In the genomic region with DNA sequence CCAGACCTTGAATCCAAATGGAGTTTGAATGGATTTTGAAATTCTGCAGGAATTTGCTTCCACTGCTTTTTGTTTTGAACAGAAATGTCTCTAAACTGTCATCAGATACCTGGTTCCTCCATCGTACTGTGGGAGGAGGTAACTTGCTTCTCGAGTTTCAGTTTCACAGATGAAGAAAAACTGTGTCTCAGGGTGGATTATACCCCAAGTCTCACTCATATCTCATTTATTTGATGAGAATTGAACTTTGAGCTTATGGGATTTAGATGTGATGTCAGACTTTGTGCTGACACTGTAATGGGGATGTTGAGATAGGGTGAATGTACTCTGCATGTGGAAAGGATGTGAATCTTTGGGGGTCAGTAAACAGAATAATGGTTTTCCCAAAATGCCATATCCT, we compare ENCODE assay signal across 18 cellular contexts.
DNase-seq lines count a peak whose midpoint lies in the region; ATAC-seq and TF ChIP-seq lines count a peak whose summit lies in the region.
"Had no signal": no experiment of that assay in that cellular context is flagged by ENCODE, and none has a peak within 500 bp of the region (broad histone marks: within the 10 kb centered on the region; RNA-seq: fewer than 3 reads in every experiment).

No MANE protein-coding gene starts in this region.

- peak overlapping the region; percentile 56 for H3K4me3 ChIP-seq in CD4-positive, CD25-positive, alpha-beta regulatory T cell (ENCODE audit: low read depth, low read length)
- H3K4me3 ChIP-seq in MM.1S (ENCODE audit: low read length), result no peak overlapping the region
- H3K4me3 ChIP-seq in A673 (ENCODE audit: low read depth, low read length, poor library complexity, severe bottlenecking), result no peak overlapping the region
- H3K4me3 ChIP-seq: BLaER1 treated with 17β-estradiol and CSF1 and Interleukin-3, amounts not matched to agents 10 nM and 100 nM had no signal

- no peak for TF ChIP-seq CTCF in activated CD8-positive, alpha-beta T cell treated with anti-CD3 and anti-CD28 coated beads for 36 hours (IDR thresholded peaks at IDR 0.05)
- TF ChIP-seq CTCF in MM.1S (IDR thresholded peaks at IDR 0.05; ENCODE audit: low read length) (no peak), A673 (conservative IDR thresholded peaks at IDR 0.05; ENCODE audit: low read depth, low read length) (no peak)

- no peak overlapping the region for H3K9ac ChIP-seq in MM.1S (ENCODE audit: low read length)
- H3K9ac ChIP-seq: BLaER1 treated with 17β-estradiol and CSF1 and Interleukin-3, amounts not matched to agents 10 nM and 100 nM had no signal

- no peaks in the 10 kb centered on the region for H4K20me1 ChIP-seq in MM.1S (ENCODE audit: insufficient read depth, low read length)

- no peak overlapping the region for H3K4me3 Mint-ChIP-seq in activated CD8-positive, alpha-beta T cell treated with anti-CD3 and anti-CD28 coated beads for 36 hours
- no peak overlapping the region for H3K4me3 Mint-ChIP-seq in activated CD8-positive, alpha-beta T cell treated with anti-CD3 and anti-CD28 coated beads, Interleukin-2, amount 10 ng/mL, durations not matched to agents 7 days and 5 days
- H3K4me3 Mint-ChIP-seq in CD4-positive, CD25-positive, alpha-beta regulatory T cell, result peak overlapping the region in 2 of 4 donors; percentile 7 to 56
- H3K4me3 Mint-ChIP-seq in activated T-helper 17 cell treated with anti-CD3 and anti-CD28 coated beads, Interleukin-2, amount 50 U/mL, for 72 hours, result peak overlapping the region; percentile 9
- H3K4me3 Mint-ChIP-seq: CD8-positive, alpha-beta T cell; HFFc6 had no signal

- no peak for ATAC-seq in activated CD8-positive, alpha-beta T cell treated with anti-CD3 and anti-CD28 coated beads for 36 hours
- no peak for ATAC-seq in activated CD8-positive, alpha-beta T cell treated with anti-CD3 and anti-CD28 coated beads, Interleukin-2, amount 10 ng/mL, durations not matched to agents 7 days and 5 days
- no peak for ATAC-seq in CD4-positive, CD25-positive, alpha-beta regulatory T cell (ENCODE audit: low read depth in 2 of 2)
- ATAC-seq in activated T-helper 17 cell treated with anti-CD3 and anti-CD28 coated beads, Interleukin-2, amount 50 U/mL, for 72 hours (replicated peaks), result peak; percentile 49
- no peak for ATAC-seq in HG03135 (IDR thresholded peaks at IDR 0.05; ENCODE audit: unreplicated experiment)
- ATAC-seq: CD8-positive, alpha-beta T cell had no signal

- intact Hi-C loops in activated CD8-positive, alpha-beta T cell treated with anti-CD3 and anti-CD28 coated beads for 36 hours (cut with micrococcal nuclease), result no loop called here
- intact Hi-C loops in A673 (cut with micrococcal nuclease; ENCODE audit: unreplicated experiment), result no loop called here

- H3K27me3 Mint-ChIP-seq in activated CD8-positive, alpha-beta T cell treated with anti-CD3 and anti-CD28 coated beads for 36 hours, result no peaks in the 10 kb centered on the region
- H3K27me3 Mint-ChIP-seq in activated CD8-positive, alpha-beta T cell treated with anti-CD3 and anti-CD28 coated beads, Interleukin-2, amount 10 ng/mL, durations not matched to agents 7 days and 5 days (ENCODE audit: low read depth), result no peaks in the 10 kb centered on the region
- no peaks in the 10 kb centered on the region for H3K27me3 Mint-ChIP-seq in CD4-positive, CD25-positive, alpha-beta regulatory T cell
- no peaks in the 10 kb centered on the region for H3K27me3 Mint-ChIP-seq in activated T-helper 17 cell treated with anti-CD3 and anti-CD28 coated beads, Interleukin-2, amount 50 U/mL, for 72 hours

- H3K27ac Mint-ChIP-seq in activated CD8-positive, alpha-beta T cell treated with anti-CD3 and anti-CD28 coated beads for 36 hours, result peak overlapping the region; percentile 15
- no peak overlapping the region for H3K27ac Mint-ChIP-seq in activated CD8-positive, alpha-beta T cell treated with anti-CD3 and anti-CD28 coated beads, Interleukin-2, amount 10 ng/mL, durations not matched to agents 7 days and 5 days
- peak overlapping the region; percentile 7 to 26 (median 24) for H3K27ac Mint-ChIP-seq in CD4-positive, CD25-positive, alpha-beta regulatory T cell
- H3K27ac Mint-ChIP-seq in activated T-helper 17 cell treated with anti-CD3 and anti-CD28 coated beads, Interleukin-2, amount 50 U/mL, for 72 hours, result peak overlapping the region; percentile 50
- H3K27ac Mint-ChIP-seq: CD8-positive, alpha-beta T cell; HFFc6 had no signal

- peaks cover 4% of the 10 kb centered on the region; the same call in 1 of the 2 replicates for H3F3A ChIP-seq in MM.1S (ENCODE audit: insufficient read depth, low read length)

- peaks cover 18% of the 10 kb centered on the region for H3K79me2 ChIP-seq in MM.1S (ENCODE audit: low read length)

- H3K9me2 ChIP-seq in MM.1S (replicated peaks; ENCODE audit: insufficient read depth, low read length), result no peaks in the 10 kb centered on the region

- no peaks in the 10 kb centered on the region for H3K4me1 ChIP-seq in CD4-positive, CD25-positive, alpha-beta regulatory T cell (ENCODE audit: control insufficient read depth, insufficient read depth, low read length, poor library complexity, severe bottlenecking)
- H3K4me1 ChIP-seq in MM.1S (ENCODE audit: low read length) (peaks cover 13% of the 10 kb centered on the region), A673 (ENCODE audit: insufficient read depth, low read length, poor library complexity, severe bottlenecking) (no peaks in the 10 kb centered on the region)
- H3K4me1 ChIP-seq: BLaER1 treated with 17β-estradiol and CSF1 and Interleukin-3, amounts not matched to agents 10 nM and 100 nM had no signal

- H3K9me3 ChIP-seq in CD4-positive, CD25-positive, alpha-beta regulatory T cell (ENCODE audit: control insufficient read depth in 2 of 2, low read length in 2 of 2), result no peaks in the 10 kb centered on the region
- H3K9me3 ChIP-seq in MM.1S (replicated peaks; ENCODE audit: insufficient read depth, low read length), result no peaks in the 10 kb centered on the region
- H3K9me3 ChIP-seq in A673 (ENCODE audit: low read depth, low read length, poor library complexity, severe bottlenecking), result no peaks in the 10 kb centered on the region

- H3K36me3 Mint-ChIP-seq in activated CD8-positive, alpha-beta T cell treated with anti-CD3 and anti-CD28 coated beads for 36 hours (ENCODE audit: low read depth), result peaks cover 69% of the 10 kb centered on the region
- H3K36me3 Mint-ChIP-seq in activated CD8-positive, alpha-beta T cell treated with anti-CD3 and anti-CD28 coated beads, Interleukin-2, amount 10 ng/mL, durations not matched to agents 7 days and 5 days (ENCODE audit: low read depth), result peaks cover 68% of the 10 kb centered on the region
- peaks cover 69% of the 10 kb centered on the region for H3K36me3 Mint-ChIP-seq in CD4-positive, CD25-positive, alpha-beta regulatory T cell
- H3K36me3 Mint-ChIP-seq in activated T-helper 17 cell treated with anti-CD3 and anti-CD28 coated beads, Interleukin-2, amount 50 U/mL, for 72 hours (ENCODE audit: low read depth), result peaks cover 91% of the 10 kb centered on the region

- no TSS peak for BruUV-seq in A673 (replicated peaks; lab: Mats Ljungman, UMichigan)

- no peak overlapping the region for H3K27ac ChIP-seq in CD4-positive, CD25-positive, alpha-beta regulatory T cell (ENCODE audit: insufficient read depth, low read length, poor library complexity, severe bottlenecking)
- H3K27ac ChIP-seq in MM.1S (ENCODE audit: low read length) (peak overlapping the region; percentile 14; the same call in 1 of the 2 replicates), A673 (ENCODE audit: low read depth, low read length, poor library complexity, severe bottlenecking) (no peak overlapping the region)
- H3K27ac ChIP-seq: BLaER1 treated with 17β-estradiol and CSF1 and Interleukin-3, amounts not matched to agents 10 nM and 100 nM had no signal

- H2AFZ ChIP-seq in MM.1S (ENCODE audit: low read length), result no peak overlapping the region

- H3K27me3 ChIP-seq in CD4-positive, CD25-positive, alpha-beta regulatory T cell (ENCODE audit: control insufficient read depth, insufficient read depth, low read length), result no peaks in the 10 kb centered on the region
- H3K27me3 ChIP-seq in MM.1S (replicated peaks; ENCODE audit: insufficient read depth, low read length), result no peaks in the 10 kb centered on the region
- H3K27me3 ChIP-seq in A673 (replicated peaks; ENCODE audit: insufficient read depth, low read depth, low read length, poor library complexity), result no peaks in the 10 kb centered on the region
- H3K27me3 ChIP-seq: BLaER1 treated with 17β-estradiol and CSF1 and Interleukin-3, amounts not matched to agents 10 nM and 100 nM had no signal

- peaks cover 11% of the 10 kb centered on the region for H3K9me3 Mint-ChIP-seq in activated CD8-positive, alpha-beta T cell treated with anti-CD3 and anti-CD28 coated beads for 36 hours
- peaks cover 6% of the 10 kb centered on the region for H3K9me3 Mint-ChIP-seq in activated CD8-positive, alpha-beta T cell treated with anti-CD3 and anti-CD28 coated beads, Interleukin-2, amount 10 ng/mL, durations not matched to agents 7 days and 5 days (ENCODE audit: insufficient read depth)
- H3K9me3 Mint-ChIP-seq in CD4-positive, CD25-positive, alpha-beta regulatory T cell, result peaks cover 0 to 5% (median 4%) of the 10 kb centered on the region in 7 donors
- H3K9me3 Mint-ChIP-seq in activated T-helper 17 cell treated with anti-CD3 and anti-CD28 coated beads, Interleukin-2, amount 50 U/mL, for 72 hours, result peaks cover 9% of the 10 kb centered on the region
- H3K9me3 Mint-ChIP-seq: CD8-positive, alpha-beta T cell; HFFc6 had no signal

- DNase-seq in activated CD8-positive, alpha-beta T cell treated with anti-CD3 and anti-CD28 coated beads for 36 hours, result no peak
- DNase-seq in activated CD8-positive, alpha-beta T cell treated with anti-CD3 and anti-CD28 coated beads, Interleukin-2, amount 10 ng/mL, durations not matched to agents 7 days and 5 days, result no peak
- DNase-seq in CD4-positive, CD25-positive, alpha-beta regulatory T cell, result peak in 1 of 3 donors; percentile 33
- DNase-seq in MM.1S (peak; percentile 53), A673 (ENCODE audit: low spot score) (no peak), HPDE6-E6E7 (ENCODE audit: extremely low spot score) (no peak)
- DNase-seq: 8988T; ACHN; CD8-positive, alpha-beta T cell; COR-L47; DMS153; DMS79 treated with DMSO at 0.1 percent for 48 hours; EL; HCEC 1CT; HFFc6 had no signal

- peaks cover 71% of the 10 kb centered on the region for H3K36me3 ChIP-seq in CD4-positive, CD25-positive, alpha-beta regulatory T cell (ENCODE audit: control insufficient read depth, insufficient read depth, low read length)
- H3K36me3 ChIP-seq in MM.1S (replicated peaks; ENCODE audit: insufficient read depth, low read length), result no peaks in the 10 kb centered on the region; the same call in 1 of the 2 replicates
- peaks cover 42% of the 10 kb centered on the region for H3K36me3 ChIP-seq in A673 (ENCODE audit: insufficient read depth, low read length, poor library complexity, severe bottlenecking)

- CTCF ChIA-PET in activated CD8-positive, alpha-beta T cell treated with anti-CD3 and anti-CD28 coated beads for 36 hours (lab: Charles Lee), result no interaction called here
- CTCF ChIA-PET in activated CD8-positive, alpha-beta T cell treated with anti-CD3 and anti-CD28 coated beads, Interleukin-2, amount 10 ng/mL, durations not matched to agents 7 days and 5 days (lab: Charles Lee), result interaction anchor here (1.5 kb wide), 1 partner anchor 51 kb away, joined by 7 read pairs; no protein-coding TSS in a partner anchor
- CTCF ChIA-PET in A673 (lab: Charles Lee), result no interaction called here

- POLR2A ChIA-PET in activated CD8-positive, alpha-beta T cell treated with anti-CD3 and anti-CD28 coated beads for 36 hours (lab: Charles Lee), result no interaction called here
- POLR2A ChIA-PET in activated CD8-positive, alpha-beta T cell treated with anti-CD3 and anti-CD28 coated beads, Interleukin-2, amount 10 ng/mL, durations not matched to agents 7 days and 5 days (lab: Charles Lee), result no interaction called here
- POLR2A ChIA-PET in A673 (lab: Charles Lee; ENCODE audit: low non-redundant PET), result no interaction called here

- peaks cover 13% of the 10 kb centered on the region for H3K4me1 Mint-ChIP-seq in activated CD8-positive, alpha-beta T cell treated with anti-CD3 and anti-CD28 coated beads for 36 hours (ENCODE audit: low read depth)
- peaks cover 2% of the 10 kb centered on the region for H3K4me1 Mint-ChIP-seq in activated CD8-positive, alpha-beta T cell treated with anti-CD3 and anti-CD28 coated beads, Interleukin-2, amount 10 ng/mL, durations not matched to agents 7 days and 5 days (ENCODE audit: low read depth)
- H3K4me1 Mint-ChIP-seq in CD4-positive, CD25-positive, alpha-beta regulatory T cell, result peaks cover 24 to 50% (median 41%) of the 10 kb centered on the region in 4 donors
- H3K4me1 Mint-ChIP-seq in activated T-helper 17 cell treated with anti-CD3 and anti-CD28 coated beads, Interleukin-2, amount 50 U/mL, for 72 hours, result peaks cover 31% of the 10 kb centered on the region

- H3K4me2 ChIP-seq in MM.1S (ENCODE audit: low read depth, low read length), result peak overlapping the region; percentile 22; the same call in 1 of the 2 replicates
- H3K4me2 ChIP-seq: BLaER1 treated with 17β-estradiol and CSF1 and Interleukin-3, amounts not matched to agents 10 nM and 100 nM had no signal
